ENCODE assay signal across 24 cellular contexts in genomic region chr22:40285508-40285907, GRCh38.
DNase-seq lines count a peak whose midpoint lies in the region; ATAC-seq and TF ChIP-seq lines count a peak whose summit lies in the region.
"Had no signal": no experiment of that assay in that cellular context is flagged by ENCODE, and none has a peak within 500 bp of the region (broad histone marks: within the 10 kb centered on the region; RNA-seq: fewer than 3 reads in every experiment).

No MANE protein-coding gene starts in this region.

- H3K79me2 ChIP-seq in PC-3 (ENCODE audit: low read length) (no peaks in the 10 kb centered on the region), osteoblast (ENCODE audit: insufficient read depth, low read length) (no peaks in the 10 kb centered on the region)

- H4K20me1 ChIP-seq in PC-3 (ENCODE audit: low read length) (no peaks in the 10 kb centered on the region), osteoblast (ENCODE audit: insufficient read depth, low read length) (peaks cover 4% of the 10 kb centered on the region)

- no peaks in the 10 kb centered on the region for H3K27me3 Mint-ChIP-seq in activated naive CD4-positive, alpha-beta T cell treated with anti-CD3 and anti-CD28 coated beads, Interleukin-2, amount 10 ng/mL, durations not matched to agents 7 days and 5 days
- H3K27me3 Mint-ChIP-seq in neural crest cell (ENCODE audit: low read depth): no peaks in the 10 kb centered on the region

- CTCF ChIA-PET in activated naive CD4-positive, alpha-beta T cell treated with anti-CD3 and anti-CD28 coated beads, Interleukin-2, amount 10 ng/mL, durations not matched to agents 7 days and 5 days (lab: Charles Lee): interaction anchor here (1.5 kb wide), 1 partner anchor 62 kb away, joined by 8 read pairs; no protein-coding TSS in a partner anchor
- CTCF ChIA-PET in PC-3 (lab: Charles Lee): no interaction called here

- H3K27ac Mint-ChIP-seq in activated naive CD4-positive, alpha-beta T cell treated with anti-CD3 and anti-CD28 coated beads, Interleukin-2, amount 10 ng/mL, durations not matched to agents 7 days and 5 days: no peak overlapping the region
- peak overlapping the region; percentile 31 to 35 for H3K27ac Mint-ChIP-seq in activated naive CD4-positive, alpha-beta T cell treated with anti-CD3 and anti-CD28 coated beads, Interleukin-2, amount 50 U/mL, for 72 hours
- peak overlapping the region; percentile 32 for H3K27ac Mint-ChIP-seq in neural crest cell (ENCODE audit: unreplicated experiment)

- peaks cover 11% of the 10 kb centered on the region; the same call in 1 of the 2 replicates for H3K36me3 ChIP-seq in PC-3 (ENCODE audit: low read depth, low read length)
- peaks cover 37% of the 10 kb centered on the region for H3K36me3 ChIP-seq in osteoblast (ENCODE audit: insufficient read depth, low read length)

- H3K9me3 ChIP-seq in PC-3 (ENCODE audit: low read length) (no peaks in the 10 kb centered on the region), osteoblast (ENCODE audit: low read depth, low read length) (no peaks in the 10 kb centered on the region)
- H3K9me3 ChIP-seq: HAP-1, psoas muscle, upper lobe of left lung had no signal

- no peak for ATAC-seq in PC-3
- ATAC-seq in activated naive CD4-positive, alpha-beta T cell treated with anti-CD3 and anti-CD28 coated beads, Interleukin-2, amount 50 U/mL, for 72 hours: no peak
- no peak for ATAC-seq in GM18519 (IDR thresholded peaks at IDR 0.05; ENCODE audit: low FRiP score, unreplicated experiment)
- ATAC-seq: left lobe of liver, psoas muscle had no signal

- TF ChIP-seq CTCF in PC-3 (conservative IDR thresholded peaks at IDR 0.05; ENCODE audit: low read depth, low read length) (no peak), neural crest cell (conservative IDR thresholded peaks at IDR 0.05) (no peak), osteoblast (IDR thresholded peaks at IDR 0.05; ENCODE audit: extremely low read depth, low read depth, low read length) (no peak)

- peak overlapping the region; percentile 19; the same call in 1 of the 2 replicates for H3K4me2 ChIP-seq in PC-3 (ENCODE audit: low read length)
- H3K4me2 ChIP-seq in osteoblast (ENCODE audit: insufficient read depth, low read length): no peak overlapping the region

- H3K36me3 Mint-ChIP-seq in activated naive CD4-positive, alpha-beta T cell treated with anti-CD3 and anti-CD28 coated beads, Interleukin-2, amount 10 ng/mL, durations not matched to agents 7 days and 5 days: peaks cover 63% of the 10 kb centered on the region
- peaks cover 14 to 38% of the 10 kb centered on the region in 2 donors for H3K36me3 Mint-ChIP-seq in activated naive CD4-positive, alpha-beta T cell treated with anti-CD3 and anti-CD28 coated beads, Interleukin-2, amount 50 U/mL, for 72 hours
- peaks cover 18% of the 10 kb centered on the region for H3K36me3 Mint-ChIP-seq in neural crest cell (ENCODE audit: low read depth)

- peaks cover 45% of the 10 kb centered on the region for H3K4me1 Mint-ChIP-seq in activated naive CD4-positive, alpha-beta T cell treated with anti-CD3 and anti-CD28 coated beads, Interleukin-2, amount 10 ng/mL, durations not matched to agents 7 days and 5 days
- no peaks in the 10 kb centered on the region for H3K4me1 Mint-ChIP-seq in neural crest cell

- H3K4me3 ChIP-seq in PC-3 (ENCODE audit: low read length) (no peak overlapping the region), osteoblast (ENCODE audit: insufficient read depth, low read length) (no peak overlapping the region)
- H3K4me3 ChIP-seq: dorsolateral prefrontal cortex, HAP-1, psoas muscle, upper lobe of left lung had no signal

- peaks cover 17% of the 10 kb centered on the region for H3K4me1 ChIP-seq in PC-3 (ENCODE audit: insufficient read depth, low read length)
- H3K4me1 ChIP-seq in osteoblast (ENCODE audit: insufficient read depth, low read length): no peaks in the 10 kb centered on the region
- H3K4me1 ChIP-seq: HAP-1 had no signal

- H3K4me3 Mint-ChIP-seq in activated naive CD4-positive, alpha-beta T cell treated with anti-CD3 and anti-CD28 coated beads, Interleukin-2, amount 10 ng/mL, durations not matched to agents 7 days and 5 days: no peak overlapping the region
- no peak overlapping the region for H3K4me3 Mint-ChIP-seq in neural crest cell

- H2AFZ ChIP-seq in PC-3 (ENCODE audit: low read length) (no peak overlapping the region), osteoblast (ENCODE audit: low read length) (no peak overlapping the region)

- intact Hi-C loops in PC-3 (cut with micrococcal nuclease): no loop called here

- H3K9me3 Mint-ChIP-seq in activated naive CD4-positive, alpha-beta T cell treated with anti-CD3 and anti-CD28 coated beads, Interleukin-2, amount 10 ng/mL, durations not matched to agents 7 days and 5 days: no peaks in the 10 kb centered on the region
- H3K9me3 Mint-ChIP-seq in activated naive CD4-positive, alpha-beta T cell treated with anti-CD3 and anti-CD28 coated beads, Interleukin-2, amount 50 U/mL, for 72 hours: no peaks in the 10 kb centered on the region
- H3K9me3 Mint-ChIP-seq in neural crest cell: no peaks in the 10 kb centered on the region

- H3K9ac ChIP-seq in PC-3 (ENCODE audit: low read length): no peak overlapping the region

- POLR2A ChIA-PET in PC-3 (lab: Charles Lee; ENCODE audit: unreplicated experiment): no interaction called here

- DNase-seq in activated naive CD4-positive, alpha-beta T cell treated with Interleukin-2 at 50 U/mL for 16 hours: peak; percentile 34
- no peak for DNase-seq in activated naive CD4-positive, alpha-beta T cell treated with anti-CD3 and anti-CD28 coated beads, Interleukin-2, amount 10 ng/mL, durations not matched to agents 7 days and 5 days
- DNase-seq in PC-3: no peak
- no peak for DNase-seq in activated naive CD4-positive, alpha-beta T cell treated with anti-CD3 and anti-CD28 coated beads, Interleukin-2, amount 50 U/mL, for 72 hours (ENCODE audit: low spot score in 2 of 2)
- no peak for DNase-seq in neural crest cell (ENCODE audit: low read depth, low spot score)
- no peak for DNase-seq in NCI-H748 (lab: John Stamatoyannopoulos, UW; ENCODE audit: unreplicated experiment)
- DNase-seq in osteoblast (ENCODE audit: insufficient read length, low spot score, missing footprints): no peak
- DNase-seq: activated CD4-positive, alpha-beta T cell treated with anti-CD3 and anti-CD28 coated beads, Interleukin-2, amount 50 U/mL, for 1 hour; DMS79 treated with DMSO at 0.1 percent for 48 hours; dorsolateral prefrontal cortex; GF-D8; mesenchymal stem cell; NCI-H1092; NCI-H187 treated with DMSO at 0.1 percent for 48 hours; NCI-H524; NK-92 treated with Interleukin-12 subunit alpha and Interleukin-12 subunit beta, amount 100 ng/mL, for 24 hours; psoas muscle; Right ventricle myocardium superior; T1000; upper lobe of left lung; WERI-Rb-1 had no signal

- peak overlapping the region; percentile 36 for H3K27ac ChIP-seq in PC-3 (ENCODE audit: low read length)
- no peak overlapping the region for H3K27ac ChIP-seq in osteoblast (ENCODE audit: low read depth, low read length)
- H3K27ac ChIP-seq: psoas muscle, upper lobe of left lung, WERI-Rb-1 had no signal

- no peaks in the 10 kb centered on the region for H3K9me2 ChIP-seq in PC-3 (replicated peaks; ENCODE audit: low read length)

- H3K27me3 ChIP-seq in PC-3 (ENCODE audit: low read length) (no peaks in the 10 kb centered on the region), osteoblast (ENCODE audit: insufficient read depth, low read length) (no peaks in the 10 kb centered on the region)
- H3K27me3 ChIP-seq: dorsolateral prefrontal cortex, upper lobe of left lung had no signal

- no TSS peak for BruUV-seq in PC-3 (replicated peaks; lab: Mats Ljungman, UMichigan)

- H3F3A ChIP-seq in PC-3 (ENCODE audit: low read length, unreplicated experiment): no peaks in the 10 kb centered on the region
